15 cellular contexts compared by ENCODE assay signal in the genomic region with DNA sequence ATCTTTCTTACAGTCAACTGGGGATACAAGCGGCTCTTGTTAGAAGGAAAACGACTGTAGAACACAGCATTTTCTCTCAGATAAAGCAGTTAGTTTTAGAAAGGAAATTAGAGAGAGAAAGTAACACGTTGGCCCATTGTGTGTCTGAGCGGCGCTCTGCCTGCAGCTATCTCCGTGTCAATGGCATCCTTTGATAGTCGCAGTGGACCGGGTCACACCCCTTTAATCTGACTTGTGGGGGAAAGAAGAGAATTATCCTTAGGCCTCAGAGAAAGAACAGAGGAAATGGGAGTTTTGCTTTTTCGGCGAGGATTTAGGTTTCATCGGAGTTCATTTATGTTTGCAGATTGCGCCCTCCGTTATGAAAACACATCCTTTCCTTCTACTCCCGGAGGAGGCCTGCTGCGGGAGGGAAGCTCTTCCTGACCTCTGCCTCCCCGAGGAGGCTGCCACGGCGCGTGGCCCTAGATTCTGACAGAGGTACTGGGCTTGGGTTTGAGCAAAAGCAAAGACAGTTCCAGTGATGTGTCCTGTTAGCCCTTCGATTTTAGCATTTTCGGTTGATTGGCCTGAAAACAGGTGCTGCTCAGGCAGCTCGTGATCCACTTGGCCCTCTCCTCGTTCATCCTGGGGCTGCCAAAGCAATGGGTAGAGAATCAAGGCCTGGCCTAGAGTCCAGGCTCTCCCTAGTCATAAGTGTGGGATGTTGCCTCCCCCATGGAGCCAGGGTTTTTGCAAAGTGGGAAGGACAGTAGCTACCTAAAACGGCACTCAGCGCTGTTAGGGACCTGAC.
A peak's percentile ranks its signal among the peaks of the same experiment; 100 is the strongest.
DNase-seq lines count a peak whose midpoint lies in the region; ATAC-seq and TF ChIP-seq lines count a peak whose summit lies in the region.
"Had no signal": no experiment of that assay in that cellular context is flagged by ENCODE, and none has a peak within 500 bp of the region (broad histone marks: within the 10 kb centered on the region; RNA-seq: fewer than 3 reads in every experiment).

No MANE protein-coding gene starts in this region.

- no peaks in the 10 kb centered on the region for H3K4me1 ChIP-seq in ascending aorta

- no peak overlapping the region for H3K4me3 ChIP-seq in ascending aorta
- H3K4me3 ChIP-seq: lung, SK-N-MC, transverse colon had no signal

- H3K9me3 Mint-ChIP-seq in activated T-cell treated with anti-CD3 and anti-CD28 coated beads, Interleukin-2, amount 50 U/mL, for 72 hours, result no peaks in the 10 kb centered on the region
- no peaks in the 10 kb centered on the region for H3K9me3 Mint-ChIP-seq in activated T-cell treated with anti-CD3 and anti-CD28 coated beads, Interleukin-2, amount 50 U/mL, for 4 hours
- H3K9me3 Mint-ChIP-seq in activated naive CD8-positive, alpha-beta T cell treated with anti-CD3 and anti-CD28 coated beads, Interleukin-2, amount 10 ng/mL, durations not matched to agents 7 days and 5 days, result no peaks in the 10 kb centered on the region

- peaks cover 51% of the 10 kb centered on the region for H3K4me1 Mint-ChIP-seq in activated T-cell treated with anti-CD3 and anti-CD28 coated beads, Interleukin-2, amount 50 U/mL, for 72 hours (ENCODE audit: low read depth)
- H3K4me1 Mint-ChIP-seq in activated T-cell treated with anti-CD3 and anti-CD28 coated beads, Interleukin-2, amount 50 U/mL, for 4 hours (ENCODE audit: low read depth), result peaks cover 25% of the 10 kb centered on the region
- peaks cover 15% of the 10 kb centered on the region for H3K4me1 Mint-ChIP-seq in activated naive CD8-positive, alpha-beta T cell treated with anti-CD3 and anti-CD28 coated beads, Interleukin-2, amount 10 ng/mL, durations not matched to agents 7 days and 5 days

- no peaks in the 10 kb centered on the region for H3K27me3 ChIP-seq in ascending aorta
- H3K27me3 ChIP-seq: transverse colon had no signal

- no peak for ATAC-seq in activated T-cell treated with anti-CD3 and anti-CD28 coated beads, Interleukin-2, amount 50 U/mL, for 72 hours (replicated peaks in 1 of 2)
- ATAC-seq in activated T-cell treated with anti-CD3 and anti-CD28 coated beads, Interleukin-2, amount 50 U/mL, for 4 hours, result no peak
- ATAC-seq in activated naive CD8-positive, alpha-beta T cell treated with anti-CD3 and anti-CD28 coated beads, Interleukin-2, amount 10 ng/mL, durations not matched to agents 7 days and 5 days (ENCODE audit: low read depth), result no peak
- no peak for ATAC-seq in GM18502 (IDR thresholded peaks at IDR 0.05; ENCODE audit: poor library complexity, unreplicated experiment)

- intact Hi-C loops in ascending aorta (cut with DNase I), result no loop called here

- H3K36me3 Mint-ChIP-seq in activated T-cell treated with anti-CD3 and anti-CD28 coated beads, Interleukin-2, amount 50 U/mL, for 72 hours (ENCODE audit: insufficient read depth in 2 of 2), result peaks cover 0 to 4% of the 10 kb centered on the region in 2 donors
- H3K36me3 Mint-ChIP-seq in activated T-cell treated with anti-CD3 and anti-CD28 coated beads, Interleukin-2, amount 50 U/mL, for 4 hours (ENCODE audit: insufficient read depth), result no peaks in the 10 kb centered on the region
- no peaks in the 10 kb centered on the region for H3K36me3 Mint-ChIP-seq in activated naive CD8-positive, alpha-beta T cell treated with anti-CD3 and anti-CD28 coated beads, Interleukin-2, amount 10 ng/mL, durations not matched to agents 7 days and 5 days

- no peak for TF ChIP-seq CTCF in ascending aorta (IDR thresholded peaks at IDR 0.05)

- no peak for DNase-seq in activated T-cell treated with anti-CD3 and anti-CD28 coated beads, Interleukin-2, amount 50 U/mL, for 72 hours
- DNase-seq in activated T-cell treated with anti-CD3 and anti-CD28 coated beads, Interleukin-2, amount 50 U/mL, for 4 hours, result no peak
- no peak for DNase-seq in activated naive CD8-positive, alpha-beta T cell treated with anti-CD3 and anti-CD28 coated beads, Interleukin-2, amount 10 ng/mL, durations not matched to agents 7 days and 5 days
- DNase-seq in lung microvascular endothelial cell (ENCODE audit: low read depth in 2 of 2) (peak; percentile 11 to 45), superior temporal gyrus (ENCODE audit: extremely low spot score) (peak; percentile 86), ascending aorta (ENCODE audit: low spot score in 2 of 2) (no peak)
- DNase-seq in activated effector memory CD4-positive, alpha-beta T cell treated with anti-CD3 and anti-CD28 coated beads, Interleukin-2, amount 50 U/mL, for 16 hours, result no peak
- DNase-seq: activated CD4-positive, alpha-beta T cell treated with anti-CD3 and anti-CD28 coated beads, Interleukin-2, amount 50 U/mL, for 4 hours; DMS79 treated with DMSO at 0.1 percent for 48 hours; effector memory CD4-positive, alpha-beta T cell; NCI-H187; transverse colon had no signal

- no peak overlapping the region for H3K27ac Mint-ChIP-seq in activated T-cell treated with anti-CD3 and anti-CD28 coated beads, Interleukin-2, amount 50 U/mL, for 72 hours
- peak overlapping the region; percentile 51 for H3K27ac Mint-ChIP-seq in activated naive CD8-positive, alpha-beta T cell treated with anti-CD3 and anti-CD28 coated beads, Interleukin-2, amount 10 ng/mL, durations not matched to agents 7 days and 5 days

- POLR2A ChIA-PET in activated naive CD8-positive, alpha-beta T cell treated with anti-CD3 and anti-CD28 coated beads, Interleukin-2, amount 10 ng/mL, durations not matched to agents 7 days and 5 days (lab: Charles Lee), result interaction anchor here (0.5 kb wide), 1 partner anchor 946 kb away, joined by 3 read pairs; no protein-coding TSS in a partner anchor

- H3K27ac ChIP-seq in ascending aorta, result no peak overlapping the region
- H3K27ac ChIP-seq: SK-N-MC, transverse colon had no signal

- no peaks in the 10 kb centered on the region for H3K9me3 ChIP-seq in ascending aorta
- H3K9me3 ChIP-seq: transverse colon had no signal

- peak overlapping the region; percentile 44 to 78 for H3K4me3 Mint-ChIP-seq in activated T-cell treated with anti-CD3 and anti-CD28 coated beads, Interleukin-2, amount 50 U/mL, for 72 hours
- no peak overlapping the region for H3K4me3 Mint-ChIP-seq in activated T-cell treated with anti-CD3 and anti-CD28 coated beads, Interleukin-2, amount 50 U/mL, for 4 hours
- H3K4me3 Mint-ChIP-seq in activated naive CD8-positive, alpha-beta T cell treated with anti-CD3 and anti-CD28 coated beads, Interleukin-2, amount 10 ng/mL, durations not matched to agents 7 days and 5 days, result peak overlapping the region; percentile 0

- H3K27me3 Mint-ChIP-seq in activated T-cell treated with anti-CD3 and anti-CD28 coated beads, Interleukin-2, amount 50 U/mL, for 72 hours (ENCODE audit: low read depth), result no peaks in the 10 kb centered on the region
- H3K27me3 Mint-ChIP-seq in activated T-cell treated with anti-CD3 and anti-CD28 coated beads, Interleukin-2, amount 50 U/mL, for 4 hours (ENCODE audit: low read depth), result no peaks in the 10 kb centered on the region
- H3K27me3 Mint-ChIP-seq in activated naive CD8-positive, alpha-beta T cell treated with anti-CD3 and anti-CD28 coated beads, Interleukin-2, amount 10 ng/mL, durations not matched to agents 7 days and 5 days, result no peaks in the 10 kb centered on the region

- H3K36me3 ChIP-seq in ascending aorta, result no peaks in the 10 kb centered on the region
- H3K36me3 ChIP-seq: transverse colon had no signal

Comparison
In these comparisons a context has a peak if more than half of its experiments do, and no peak if none do; other contexts are left out.
1. DNase-seq: peak in lung microvascular endothelial cell (2 of 2) and superior temporal gyrus (single experiment); none in activated T-cell treated with anti-CD3 and anti-CD28 coated beads, Interleukin-2, amount 50 U/mL, for 72 hours (0 of 2), activated T-cell treated with anti-CD3 and anti-CD28 coated beads, Interleukin-2, amount 50 U/mL, for 4 hours (single experiment), activated naive CD8-positive, alpha-beta T cell treated with anti-CD3 and anti-CD28 coated beads, Interleukin-2, amount 10 ng/mL, durations not matched to agents 7 days and 5 days (single experiment), ascending aorta (0 of 2) and activated effector memory CD4-positive, alpha-beta T cell treated with anti-CD3 and anti-CD28 coated beads, Interleukin-2, amount 50 U/mL, for 16 hours (single experiment).